Comparison of ENCODE assay signal across 8 cellular contexts in genomic region chr9:2157277-2158105, GRCh38.
DNase-seq lines count a peak whose midpoint lies in the region; ATAC-seq, FAIRE-seq and TF ChIP-seq lines count a peak whose summit lies in the region.

No MANE protein-coding gene starts in this region.

- ATAC-seq in HG03469 (IDR thresholded peaks at IDR 0.05; ENCODE audit: unreplicated experiment) (peak; percentile 39), SK-N-SH treated with all-trans-retinoic acid at 6 μM for 48 hours (peak; percentile 69), HG02970 (IDR thresholded peaks at IDR 0.05; ENCODE audit: low FRiP score, unreplicated experiment) (no peak)

- FAIRE-seq in small intestine (lab: Jason Lieb, UNC), result no peak

- H3K9me3 ChIP-seq in small intestine (ENCODE audit: control insufficient read depth, low read depth), result no peaks in the 10 kb centered on the region

- peak; percentile 78 for DNase-seq in AG20443 (ENCODE audit: low spot score)
- peak; percentile 19 for DNase-seq in GM19240 (ENCODE audit: insufficient read length, low spot score)
- peak; percentile 74 for DNase-seq in astrocyte of the hippocampus (ENCODE audit: low read depth, low spot score)
- peak; percentile 40 for DNase-seq in iPS-NIHi11 (ENCODE audit: low spot score)
- peak; percentile 29 for DNase-seq in small intestine

- peaks cover 0 to 3% of the 10 kb centered on the region in 2 donors for H3K36me3 ChIP-seq in small intestine (ENCODE audit: control insufficient read depth in 2 of 2, insufficient read depth in 2 of 2, low read length in 2 of 2)

- 14 to 21% (median 19%) methylated on average over 20 of the region's 20 CpGs for WGBS in small intestine, 3 donors

- peak overlapping the region in 1 of 2 donors; percentile 53 for H3K4me3 ChIP-seq in small intestine (ENCODE audit: low read depth in 1 of 2, low read length in 2 of 2)

- H3K27ac ChIP-seq in small intestine (ENCODE audit: low read depth in 1 of 2, low read length in 1 of 2), result peak overlapping the region in 1 of 2 donors; percentile 65

- peaks cover 4 to 12% of the 10 kb centered on the region in 2 donors for H3K4me1 ChIP-seq in small intestine (ENCODE audit: control insufficient read depth in 2 of 2, insufficient read depth in 1 of 2, low read depth in 1 of 2, low read length in 1 of 2)

- no peaks in the 10 kb centered on the region for H3K27me3 ChIP-seq in small intestine (ENCODE audit: control insufficient read depth in 2 of 2, insufficient read depth in 2 of 2, low read length in 2 of 2)

TF ChIP-seq in SK-N-SH treated with all-trans-retinoic acid at 6 μM for 48 hours, 23 proteins besides CTCF, POLR2A, EP300 and RAD21:
- TF ChIP-seq ZNF70 (CRISPR knock-in tag; IDR thresholded peaks at IDR 0.05), result peak; percentile 87
- TF ChIP-seq SNAI2 (CRISPR knock-in tag; IDR thresholded peaks at IDR 0.05), result no peak

Comparison
In these comparisons a context has a peak if more than half of its experiments do, and no peak if none do; other contexts are left out.
1. DNase-seq: peak in every context shown above with its lines; median percentile 78 in AG20443; 74 in astrocyte of the hippocampus; 40 in iPS-NIHi11; 29 in small intestine; 19 in GM19240.